Comparison of ENCODE assay signal across 8 cellular contexts in genomic region chr3:9600597-9600996, GRCh38. TPM values are rescaled to one million over a fixed set of nuclear protein-coding genes. Genes with fewer than 3 reads are reported as not detected.
DNase-seq lines count a peak whose midpoint lies in the region; ATAC-seq and TF ChIP-seq lines count a peak whose summit lies in the region.

No MANE protein-coding gene starts in this region.

- ATAC-seq in gastroesophageal sphincter: peak; percentile 71
- no peak for ATAC-seq in GM19467 (IDR thresholded peaks at IDR 0.05; ENCODE audit: unreplicated experiment)
- no peak for ATAC-seq in gastrocnemius medialis

- POLR2A ChIA-PET in SK-N-SH (lab: Yijun Ruan, JAX): no interaction called here

- H2AFZ ChIP-seq in SK-N-SH (ENCODE audit: low read depth): no peak overlapping the region

- H3K79me2 ChIP-seq in SK-N-SH (ENCODE audit: insufficient read depth): no peaks in the 10 kb centered on the region

- no peak overlapping the region for H3K4me3 ChIP-seq in H7 (ENCODE audit: insufficient read depth, low read depth, low read length)
- H3K4me3 ChIP-seq in SK-N-SH (ENCODE audit: low read depth in 2 of 2, low read length in 1 of 2): no peak overlapping the region; a peak in 1 of 4 replicates
- peak overlapping the region in 1 of 2 donors; percentile 43 for H3K4me3 ChIP-seq in gastroesophageal sphincter
- H3K4me3 ChIP-seq in gastrocnemius medialis: peak overlapping the region in 1 of 4 donors; percentile 31

- TF ChIP-seq RAD21 in SK-N-SH (IDR thresholded peaks at IDR 0.05; ENCODE audit: low read length): no peak

- TF ChIP-seq CTCF in SK-N-SH (IDR thresholded peaks at IDR 0.05) (no peak), gastroesophageal sphincter (IDR thresholded peaks at IDR 0.05) (no peak), gastrocnemius medialis (IDR thresholded peaks at IDR 0.05 in 4 of 5, conservative IDR thresholded peaks at IDR 0.05 in 1 of 5) (no peak)

- TF ChIP-seq EP300 in SK-N-SH (IDR thresholded peaks at IDR 0.05; ENCODE audit: borderline replicate concordance in 1 of 2, low read depth in 1 of 2, low read length in 1 of 2) (no peak), gastroesophageal sphincter (IDR thresholded peaks at IDR 0.05) (no peak)

- intact Hi-C loops in gastrocnemius medialis (cut with DNase I; ENCODE audit: low total_unique reads): no loop called here

- no peak overlapping the region for H3K9ac ChIP-seq in SK-N-SH

- CTCF ChIA-PET in SK-N-SH (lab: Yijun Ruan, JAX): no interaction called here

- 45% methylated on average over 25 of the region's 42 CpGs for whole genome bisulfite sequencing in SK-N-SH (ENCODE audit: low lambda C conversion rate)
- 0% methylated on average over 8 of the region's 42 CpGs; no CpG with 5 or more reads in 1 of the 2 donors for WGBS in gastroesophageal sphincter (ENCODE audit: low coverage in 1 of 2), 2 donors

- DNase-seq in H7: peak; percentile 34
- peak; percentile 73 for DNase-seq in SK-N-SH
- DNase-seq in stimulated activated CD4-positive, alpha-beta T cell treated with anti-CD3 and anti-CD28 coated beads, Interleukin-15, amount 100 ng/mL, for 24 hours: peak; percentile 58
- no peak for DNase-seq in OCI-M2 (lab: John Stamatoyannopoulos, UW; ENCODE audit: unreplicated experiment)
- no peak for DNase-seq in Kasumi-1 (lab: John Stamatoyannopoulos, UW)
- no peak for DNase-seq in gastrocnemius medialis

- no peak overlapping the region for H3K4me2 ChIP-seq in SK-N-SH

- TF ChIP-seq POLR2A in gastroesophageal sphincter (IDR thresholded peaks at IDR 0.05) (no peak), gastrocnemius medialis (IDR thresholded peaks at IDR 0.05) (no peak)

- no peaks in the 10 kb centered on the region for H3K4me1 ChIP-seq in SK-N-SH (ENCODE audit: control insufficient read depth in 1 of 2, insufficient read depth in 2 of 2, low read depth in 1 of 2, low read length in 1 of 2)
- H3K4me1 ChIP-seq in gastroesophageal sphincter: peaks cover 0 to 10% (median 0%) of the 10 kb centered on the region in 3 donors
- H3K4me1 ChIP-seq in gastrocnemius medialis: no peaks in the 10 kb centered on the region

- H4K20me1 ChIP-seq in SK-N-SH (ENCODE audit: insufficient read depth): no peaks in the 10 kb centered on the region

- no peaks in the 10 kb centered on the region for H3F3A ChIP-seq in SK-N-SH (replicated peaks; ENCODE audit: insufficient read depth)

- no peaks in the 10 kb centered on the region for H3K9me2 ChIP-seq in SK-N-SH

- H3K9me3 ChIP-seq in SK-N-SH (peaks cover 4% of the 10 kb centered on the region; the same call in 1 of the 2 replicates), gastroesophageal sphincter (peaks cover 0 to 30% (median 0%) of the 10 kb centered on the region in 3 donors), gastrocnemius medialis (peaks cover 0 to 2% (median 0%) of the 10 kb centered on the region in 3 donors)

- in situ Hi-C loops in gastrocnemius medialis (cut with MboI; ENCODE audit: low sequenced_read_pairs in 4 of 4): no loop called here

- H3K27ac ChIP-seq in SK-N-SH (ENCODE audit: low read depth in 2 of 2, low read length in 1 of 2): no peak overlapping the region
- H3K27ac ChIP-seq in gastroesophageal sphincter: peak overlapping the region in 2 of 4 donors; percentile 9 to 33
- no peak overlapping the region for H3K27ac ChIP-seq in gastrocnemius medialis

- H3K27me3 ChIP-seq in H7 (ENCODE audit: control insufficient read depth, insufficient read depth, low read length): no peaks in the 10 kb centered on the region
- H3K27me3 ChIP-seq in SK-N-SH (ENCODE audit: insufficient read depth): no peaks in the 10 kb centered on the region
- H3K27me3 ChIP-seq in gastroesophageal sphincter: peaks cover 4% of the 10 kb centered on the region
- peaks cover 8 to 9% (median 9%) of the 10 kb centered on the region in 3 donors for H3K27me3 ChIP-seq in gastrocnemius medialis

- H3K36me3 ChIP-seq in H7 (replicated peaks; ENCODE audit: control insufficient read depth, insufficient read depth, low read length): no peaks in the 10 kb centered on the region
- H3K36me3 ChIP-seq in SK-N-SH (replicated peaks in 1 of 2; ENCODE audit: control insufficient read depth in 1 of 2, insufficient read depth in 2 of 2, low read length in 1 of 2): no peaks in the 10 kb centered on the region
- H3K36me3 ChIP-seq in gastroesophageal sphincter: no peaks in the 10 kb centered on the region
- H3K36me3 ChIP-seq in gastrocnemius medialis: no peaks in the 10 kb centered on the region

TF ChIP-seq in SK-N-SH, 30 proteins besides CTCF, POLR2A, EP300 and RAD21:
- TF ChIP-seq MXI1 (IDR thresholded peaks at IDR 0.05; ENCODE audit: low read depth, low read length) (no peak), USF1 (IDR thresholded peaks at IDR 0.05; ENCODE audit: borderline replicate concordance, low read depth) (peak; percentile 37; the same call in 1 of the 2 replicates)

RNA-seq across cellular contexts. Expression of gene LHFPL4, which starts 47.0 kb away (rescaled TPM):
- total RNA-seq in H7 (2014; rRNA removed; shearing (Covaris generic)): 14.6 and 16.1 TPM in 2 replicates
- polyA plus RNA-seq in SK-N-SH (2012; rRNA removed): 0.39 and 0.91 TPM in 2 replicates
- polyA plus RNA-seq in SK-N-SH (2012; cell fraction: cytosol; rRNA removed): 0.41 and 0.72 TPM in 2 replicates
- polyA plus RNA-seq in SK-N-SH (2012; cell fraction: nucleus; rRNA removed): 0.69 TPM in 2 replicates
- under 1 TPM in 2 of 4 donors, not detected in 2; 0.04 to 0.13 TPM for total RNA-seq in gastroesophageal sphincter
- total RNA-seq in gastrocnemius medialis: not detected

RNA-seq across cellular contexts. Expression of gene MTMR14, which starts 48.7 kb away (rescaled TPM):
- total RNA-seq in H7 (2014; rRNA removed; shearing (Covaris generic)): 42.9 and 53.4 TPM in 2 replicates
- 29.3 and 37.1 TPM in 2 replicates for polyA plus RNA-seq in SK-N-SH (2012; rRNA removed)
- 21.9 and 30.1 TPM in 2 replicates for polyA plus RNA-seq in SK-N-SH (2012; cell fraction: cytosol; rRNA removed)
- polyA plus RNA-seq in SK-N-SH (2012; cell fraction: nucleus; rRNA removed): 28.4 and 39.4 TPM in 2 replicates
- total RNA-seq in gastroesophageal sphincter (10 to 100 TPM; 17.3 to 25.3 (median 24.2) TPM), gastrocnemius medialis (10 to 100 TPM; 53.7 to 87.0 (median 68.3) TPM)

Comparison
In these comparisons a context has a peak if more than half of its experiments do, and no peak if none do; other contexts are left out.
1. DNase-seq: peak in H7 (single experiment), SK-N-SH (single experiment) and stimulated activated CD4-positive, alpha-beta T cell treated with anti-CD3 and anti-CD28 coated beads, Interleukin-15, amount 100 ng/mL, for 24 hours (single experiment); none in OCI-M2 (single experiment), Kasumi-1 (0 of 2) and gastrocnemius medialis (0 of 2).
2. RNA of gene LHFPL4, which starts 47.0 kb away (total RNA-seq): 14.6 to 16.1 TPM in H7; 0.04 to 0.13 TPM in gastroesophageal sphincter and not detected in gastrocnemius medialis; every median in the first group is over 10 times any median in the second.